ENCODE assay signal across 7 cellular contexts in genomic region chrX:65524139-65524538, GRCh38.
"Had no signal": no experiment of that assay in that cellular context is flagged by ENCODE, and none has a peak within 500 bp of the region (broad histone marks: within the 10 kb centered on the region; RNA-seq: fewer than 3 reads in every experiment).

No MANE protein-coding gene starts in this region.

- DNase-seq: GM23248, GOT3, H7, IMR-90, KBM-7 had no signal

- ATAC-seq: HCT116 had no signal

- H3K27ac ChIP-seq: GM23248 had no signal

- H3K9me3 ChIP-seq: HAP-1 had no signal

- H3K4me3 ChIP-seq: GM23248, HAP-1 had no signal

- H3K4me1 ChIP-seq: HAP-1 had no signal
